Comparison of ENCODE assay signal across 22 cellular contexts in the genomic region with DNA sequence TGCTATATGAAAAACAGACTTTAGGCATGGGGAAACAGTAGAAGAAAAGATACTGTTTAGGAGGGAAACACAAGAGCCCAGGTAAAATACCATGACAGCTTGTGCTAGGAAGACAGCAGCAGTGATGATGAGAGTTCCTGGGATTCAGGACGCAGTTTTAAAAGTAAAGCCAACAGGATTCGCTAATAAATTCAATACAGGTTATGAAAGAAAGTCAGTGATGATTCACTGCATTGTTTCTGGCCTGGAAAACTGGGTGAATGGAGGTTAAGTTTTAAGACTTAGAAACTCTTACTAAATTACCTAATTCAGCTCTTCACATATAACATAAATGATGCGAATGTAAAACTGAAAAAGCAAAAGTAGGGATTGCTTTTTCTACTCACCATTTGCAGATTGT. TPM values are rescaled to one million over a fixed set of nuclear protein-coding genes. Genes with fewer than 3 reads are reported as not detected.
DNase-seq lines count a peak whose midpoint lies in the region; ATAC-seq and TF ChIP-seq lines count a peak whose summit lies in the region.
"Had no signal": no experiment of that assay in that cellular context is flagged by ENCODE, and none has a peak within 500 bp of the region (broad histone marks: within the 10 kb centered on the region; RNA-seq: fewer than 3 reads in every experiment).

No MANE protein-coding gene starts in this region.

- H3K4me2 ChIP-seq in PC-3 (ENCODE audit: low read length) (peak overlapping the region; percentile 64), skeletal muscle satellite cell (ENCODE audit: low read length) (peak overlapping the region; percentile 60)
- H3K4me2 ChIP-seq: BLaER1, hepatocyte had no signal

- H3K27ac ChIP-seq in PC-3 (ENCODE audit: low read length), result peak overlapping the region; percentile 72
- H3K27ac ChIP-seq: ascending aorta, BLaER1, esophagus muscularis mucosa, thoracic aorta had no signal

- intact Hi-C loops in PC-3 (cut with micrococcal nuclease), result no loop called here
- intact Hi-C loops in sciatic nerve (cut with DNase I), result no loop called here

- POLR2A ChIA-PET in PC-3 (lab: Charles Lee; ENCODE audit: unreplicated experiment), result no interaction called here

- ATAC-seq in PC-3 (peak; percentile 48), HG02678 (IDR thresholded peaks at IDR 0.05; ENCODE audit: unreplicated experiment) (no peak), sciatic nerve (no peak)
- ATAC-seq: activated CD4-positive, CD25-positive, alpha-beta regulatory T cell treated with anti-CD3 and anti-CD28 coated beads, Interleukin-2, amount 50 U/mL, for 24 hours; naive thymus-derived CD8-positive, alpha-beta T cell had no signal

- peak; percentile 59 for DNase-seq in PC-3
- DNase-seq in chondrocyte (ENCODE audit: low spot score), result no peak
- peak; percentile 42 to 72 for DNase-seq in foreskin fibroblast
- no peak for DNase-seq in NCI-H510A (lab: John Stamatoyannopoulos, UW)
- DNase-seq in sciatic nerve (ENCODE audit: low spot score), result no peak
- DNase-seq: islet precursor cell; naive thymus-derived CD8-positive, alpha-beta T cell; NCI-H1417 treated with DMSO at 0.1 percent for 48 hours; NCI-H69; OCI-M1; T-helper 9 cell had no signal

- H3K36me3 Mint-ChIP-seq in chondrocyte (ENCODE audit: low read depth), result peaks cover 11% of the 10 kb centered on the region

- H3K9me2 ChIP-seq in PC-3 (replicated peaks; ENCODE audit: low read length), result no peaks in the 10 kb centered on the region

- H3K36me3 ChIP-seq in PC-3 (ENCODE audit: low read depth, low read length) (no peaks in the 10 kb centered on the region; the same call in none of the 2 replicates), skeletal muscle satellite cell (ENCODE audit: insufficient read depth, low read length) (peaks cover 2% of the 10 kb centered on the region)
- H3K36me3 ChIP-seq: thoracic aorta had no signal

- no peak overlapping the region for H2AFZ ChIP-seq in PC-3 (ENCODE audit: low read length)
- H2AFZ ChIP-seq: hepatocyte had no signal

- no peaks in the 10 kb centered on the region for H3K27me3 ChIP-seq in PC-3 (ENCODE audit: low read length)
- H3K27me3 ChIP-seq in skeletal muscle satellite cell (ENCODE audit: control insufficient read depth, insufficient read depth, low read length), result no peaks in the 10 kb centered on the region
- H3K27me3 ChIP-seq: ascending aorta, BLaER1, esophagus muscularis mucosa, hepatocyte had no signal

- H3K4me1 ChIP-seq in PC-3 (ENCODE audit: insufficient read depth, low read length) (peaks cover 46% of the 10 kb centered on the region), skeletal muscle satellite cell (ENCODE audit: control insufficient read depth, insufficient read depth, low read length) (peaks cover 70% of the 10 kb centered on the region)
- H3K4me1 ChIP-seq: ascending aorta, BLaER1 had no signal

- H3K27ac Mint-ChIP-seq in chondrocyte (ENCODE audit: unreplicated experiment), result peak overlapping the region; percentile 92
- H3K27ac Mint-ChIP-seq: dendritic cell treated with granulocyte-macrophage colony-stimulating factor and Interleukin-4, amounts not matched to agents 40 ng/mL and 50 ng/mL, for 4 days had no signal

- H3K79me2 ChIP-seq in PC-3 (ENCODE audit: low read length), result peaks cover 24% of the 10 kb centered on the region

- H3F3A ChIP-seq in PC-3 (ENCODE audit: low read length, unreplicated experiment), result peaks cover 4% of the 10 kb centered on the region

- peak overlapping the region; percentile 16; the same call in 1 of the 2 replicates for H3K4me3 ChIP-seq in PC-3 (ENCODE audit: low read length)
- no peak overlapping the region for H3K4me3 ChIP-seq in foreskin fibroblast (ENCODE audit: low read depth in 1 of 2, low read length in 2 of 2)
- H3K4me3 ChIP-seq in skeletal muscle satellite cell (ENCODE audit: low read length), result peak overlapping the region; percentile 35
- H3K4me3 ChIP-seq: ascending aorta, BLaER1, esophagus muscularis mucosa, hepatocyte, thoracic aorta had no signal

- CTCF ChIA-PET in PC-3 (lab: Charles Lee), result no interaction called here

- H3K9ac ChIP-seq in PC-3 (ENCODE audit: low read length) (peak overlapping the region; percentile 4; the same call in 1 of the 2 replicates), skeletal muscle satellite cell (ENCODE audit: low read depth, low read length) (peak overlapping the region; percentile 84)
- H3K9ac ChIP-seq: BLaER1 had no signal

- BruUV-seq in PC-3 (replicated peaks; lab: Mats Ljungman, UMichigan), result no TSS peak

- no peak overlapping the region for H3K4me3 Mint-ChIP-seq in chondrocyte (ENCODE audit: unreplicated experiment)
- H3K4me3 Mint-ChIP-seq: dendritic cell treated with granulocyte-macrophage colony-stimulating factor and Interleukin-4, amounts not matched to agents 40 ng/mL and 50 ng/mL, for 4 days; naive thymus-derived CD8-positive, alpha-beta T cell had no signal

- H3K9me3 ChIP-seq in PC-3 (ENCODE audit: low read length), result no peaks in the 10 kb centered on the region
- no peaks in the 10 kb centered on the region for H3K9me3 ChIP-seq in skeletal muscle satellite cell (replicated peaks; ENCODE audit: low read length)
- H3K9me3 ChIP-seq: esophagus muscularis mucosa, thoracic aorta had no signal

- TF ChIP-seq CTCF in PC-3 (conservative IDR thresholded peaks at IDR 0.05; ENCODE audit: low read depth, low read length) (no peak), chondrocyte (IDR thresholded peaks at IDR 0.05) (no peak), foreskin fibroblast (IDR thresholded peaks at IDR 0.05; ENCODE audit: low read depth, low read length) (no peak)

- H3K9me3 Mint-ChIP-seq in chondrocyte (ENCODE audit: low read depth), result peaks cover 4% of the 10 kb centered on the region

- no peaks in the 10 kb centered on the region for H3K27me3 Mint-ChIP-seq in chondrocyte (ENCODE audit: low read depth)
- H3K27me3 Mint-ChIP-seq: dendritic cell treated with granulocyte-macrophage colony-stimulating factor and Interleukin-4, amounts not matched to agents 40 ng/mL and 50 ng/mL, for 4 days; naive thymus-derived CD8-positive, alpha-beta T cell had no signal

- peaks cover 62% of the 10 kb centered on the region for H3K4me1 Mint-ChIP-seq in chondrocyte (ENCODE audit: low read depth)

- no peaks in the 10 kb centered on the region for H4K20me1 ChIP-seq in PC-3 (ENCODE audit: low read length)

RNA-seq across cellular contexts. Expression of a gene that starts 27.9 kb away (rescaled TPM):
- not detected in 2 replicates for total RNA-seq in PC-3 (2014; rRNA removed)
- not detected in 3 replicates for total RNA-seq in chondrocyte
- total RNA-seq in skeletal muscle satellite cell (2012; rRNA removed), result under 0.01 TPM in 1 of 2 replicates, not detected in the other
- not detected for total RNA-seq in sciatic nerve
- total RNA-seq: ascending aorta; esophagus muscularis mucosa; hepatocyte; LHCN-M2; naive thymus-derived CD8-positive, alpha-beta T cell; posterior vena cava; thoracic aorta had no signal

Comparison
In these comparisons a context has a peak if more than half of its experiments do, and no peak if none do; other contexts are left out.
1. DNase-seq: peak in PC-3 (single experiment) and foreskin fibroblast (2 of 2); none in chondrocyte (single experiment), NCI-H510A (single experiment) and sciatic nerve (single experiment).
2. H3K4me3 ChIP-seq: peak in PC-3 (single experiment) and skeletal muscle satellite cell (single experiment); none in foreskin fibroblast (0 of 2).